In the genomic region with DNA sequence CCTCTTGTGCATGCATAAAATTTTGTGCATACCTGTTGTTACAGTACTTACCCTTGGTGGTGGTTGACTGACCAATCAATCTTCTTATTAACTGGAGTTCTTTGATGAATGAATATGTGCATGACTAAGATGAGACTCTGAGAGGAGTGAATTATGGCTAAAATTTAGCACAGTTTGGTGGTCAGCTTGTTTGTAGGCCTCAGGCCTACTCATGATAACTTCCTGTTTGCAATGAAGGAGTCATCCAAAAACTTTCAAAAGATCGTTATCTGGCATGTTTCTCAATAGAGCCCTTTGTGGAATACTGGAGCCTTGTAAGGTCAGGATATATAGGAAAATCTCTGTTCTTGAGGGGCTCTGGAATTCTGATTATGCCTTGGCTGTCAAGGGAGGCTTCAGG, we compare ENCODE assay signal across 15 cellular contexts.
A peak's percentile ranks its signal among the peaks of the same experiment; 100 is the strongest.
DNase-seq lines count a peak whose midpoint lies in the region; TF ChIP-seq lines count a peak whose summit lies in the region.
"Had no signal": no experiment of that assay in that cellular context is flagged by ENCODE, and none has a peak within 500 bp of the region (broad histone marks: within the 10 kb centered on the region; RNA-seq: fewer than 3 reads in every experiment).

No MANE protein-coding gene starts in this region.

- 82% methylated on average over 1 of the region's 1 CpG for WGBS in suprapubic skin

- no peak overlapping the region for H3K4me3 ChIP-seq in AG10803 (ENCODE audit: low read length)
- H3K4me3 ChIP-seq in adipocyte (ENCODE audit: low read length): no peak overlapping the region
- H3K4me3 ChIP-seq in suprapubic skin: no peak overlapping the region
- H3K4me3 ChIP-seq: BLaER1 had no signal

- TF ChIP-seq POLR2A in suprapubic skin (IDR thresholded peaks at IDR 0.05): no peak

- H3K4me1 ChIP-seq in adipocyte (ENCODE audit: control insufficient read depth, insufficient read depth, low read length) (no peaks in the 10 kb centered on the region), suprapubic skin (peaks cover 4% of the 10 kb centered on the region)
- H3K4me1 ChIP-seq: BLaER1 had no signal

- H3K27ac ChIP-seq in suprapubic skin: no peak overlapping the region
- H3K27ac ChIP-seq: BLaER1 had no signal

- no peak for TF ChIP-seq EP300 in suprapubic skin (IDR thresholded peaks at IDR 0.05)

- H3K36me3 ChIP-seq in adipocyte (ENCODE audit: control insufficient read depth, insufficient read depth, low read length, severe bottlenecking): no peaks in the 10 kb centered on the region
- H3K36me3 ChIP-seq in suprapubic skin: no peaks in the 10 kb centered on the region
- H3K36me3 ChIP-seq: BLaER1 had no signal

- H3K27me3 ChIP-seq in adipocyte (replicated peaks; ENCODE audit: control insufficient read depth, insufficient read depth, low read length) (no peaks in the 10 kb centered on the region), suprapubic skin (no peaks in the 10 kb centered on the region)
- H3K27me3 ChIP-seq: BLaER1 had no signal

- no peak for TF ChIP-seq CTCF in AG10803 (conservative IDR thresholded peaks at IDR 0.05; ENCODE audit: low read length)
- TF ChIP-seq CTCF in suprapubic skin (IDR thresholded peaks at IDR 0.05): no peak

- H3K9me3 ChIP-seq in adipocyte (ENCODE audit: control insufficient read depth, low read length) (peaks cover 4% of the 10 kb centered on the region), suprapubic skin (no peaks in the 10 kb centered on the region)

- DNase-seq in AG10803 (ENCODE audit: low read depth) (peak; percentile 65), HS-5 (ENCODE audit: low read depth) (peak; percentile 71), adipocyte (ENCODE audit: low read depth) (peak; percentile 48), iris pigment epithelial cell (ENCODE audit: low read depth) (peak; percentile 37), NCI-H446 (lab: John Stamatoyannopoulos, UW) (no peak), suprapubic skin (ENCODE audit: low spot score in 2 of 2) (no peak), NCI-H748 (lab: John Stamatoyannopoulos, UW; ENCODE audit: unreplicated experiment) (no peak)
- no peak for DNase-seq in activated effector memory CD4-positive, alpha-beta T cell treated with Interleukin-2 at 50 U/mL for 16 hours
- DNase-seq: activated CD4-positive, alpha-beta T cell treated with anti-CD3 and anti-CD28 coated beads for 1 hour; activated naive CD8-positive, alpha-beta T cell treated with anti-CD3 and anti-CD28 coated beads, Interleukin-2, amount 50 U/mL, for 24 hours; activated T-cell treated with anti-CD3 and anti-CD28 coated beads, Interleukin-2, amount 50 U/mL, for 1 hour; DMS79 treated with DMSO at 0.1 percent for 48 hours; KG1; NCI-H2029 had no signal

- H3K9ac ChIP-seq in adipocyte (ENCODE audit: low read length): no peak overlapping the region
- H3K9ac ChIP-seq: BLaER1 had no signal

Comparison
In these comparisons a context has a peak if more than half of its experiments do, and no peak if none do; other contexts are left out.
1. DNase-seq: peak in AG10803 (single experiment), HS-5 (single experiment), adipocyte (single experiment) and iris pigment epithelial cell (single experiment); none in NCI-H446 (0 of 2), suprapubic skin (0 of 2), activated effector memory CD4-positive, alpha-beta T cell treated with Interleukin-2 at 50 U/mL for 16 hours (single experiment) and NCI-H748 (single experiment).